In the genomic region with DNA sequence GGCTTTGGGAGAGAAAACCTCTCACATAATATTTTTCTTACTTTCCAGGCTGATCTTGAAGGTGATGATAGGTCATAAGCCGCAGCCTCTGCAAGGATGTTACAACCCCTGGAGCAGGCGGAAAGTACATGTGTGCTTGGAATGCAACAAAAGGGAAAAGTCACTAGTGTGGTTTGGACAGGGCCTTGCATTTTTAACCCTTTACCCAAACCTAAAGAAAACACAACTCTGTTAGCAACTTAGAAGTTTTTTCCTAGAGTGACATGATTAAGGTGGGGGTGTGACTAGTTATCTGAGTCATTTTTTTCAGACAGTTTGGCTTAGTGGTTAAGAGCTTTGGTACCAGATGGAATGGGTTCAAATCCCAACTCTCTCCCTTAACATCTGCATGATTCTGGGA, we compare ENCODE assay signal across 1 cellular context.
TF ChIP-seq lines count a peak whose summit lies in the region.

No MANE protein-coding gene starts in this region.

TF ChIP-seq in SK-N-SH, 30 proteins besides CTCF, POLR2A, EP300 and RAD21 (continued from another document):
- TF ChIP-seq, protein P1, sequence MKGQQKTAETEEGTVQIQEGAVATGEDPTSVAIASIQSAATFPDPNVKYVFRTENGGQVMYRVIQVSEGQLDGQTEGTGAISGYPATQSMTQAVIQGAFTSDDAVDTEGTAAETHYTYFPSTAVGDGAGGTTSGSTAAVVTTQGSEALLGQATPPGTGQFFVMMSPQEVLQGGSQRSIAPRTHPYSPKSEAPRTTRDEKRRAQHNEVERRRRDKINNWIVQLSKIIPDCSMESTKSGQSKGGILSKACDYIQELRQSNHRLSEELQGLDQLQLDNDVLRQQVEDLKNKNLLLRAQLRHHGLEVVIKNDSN (IDR thresholded peaks at IDR 0.05; ENCODE audit: borderline replicate concordance, low read depth), result no peak
- TF ChIP-seq ELF1 (IDR thresholded peaks at IDR 0.05) (no peak), IRF3 (IDR thresholded peaks at IDR 0.05; ENCODE audit: low read depth, low read length) (no peak), RXRA (IDR thresholded peaks at IDR 0.05; ENCODE audit: borderline replicate concordance, low read depth) (peak; percentile 76; the same call in 1 of the 2 replicates), MEF2A (IDR thresholded peaks at IDR 0.05; ENCODE audit: borderline replicate concordance, low read depth) (no peak), FOSL2 (IDR thresholded peaks at IDR 0.05; ENCODE audit: borderline replicate concordance, low read depth) (peak; percentile 54; the same call in 1 of the 2 replicates), FOXM1 (IDR thresholded peaks at IDR 0.05; ENCODE audit: low read depth) (no peak), EZH2phosphoT487 (IDR thresholded peaks at IDR 0.05; ENCODE audit: borderline replicate concordance, low read depth) (no peak), USF2 (IDR thresholded peaks at IDR 0.05; ENCODE audit: borderline replicate concordance, low read depth, low read length) (no peak), REST (IDR thresholded peaks at IDR 0.05; ENCODE audit: low read depth, low read length) (peak; percentile 72; the same call in 1 of the 2 replicates), TEAD4 (IDR thresholded peaks at IDR 0.05; ENCODE audit: borderline replicate concordance, insufficient read depth) (peak; percentile 81; the same call in 1 of the 2 replicates), SIN3A (IDR thresholded peaks at IDR 0.05; ENCODE audit: borderline replicate concordance, low read depth, low read length) (no peak), NFIC (IDR thresholded peaks at IDR 0.05; ENCODE audit: borderline replicate concordance) (peak; percentile 90), MXI1 (IDR thresholded peaks at IDR 0.05; ENCODE audit: low read depth, low read length) (no peak), RCOR1 (IDR thresholded peaks at IDR 0.05; ENCODE audit: low read length) (no peak), GABPA (IDR thresholded peaks at IDR 0.05; ENCODE audit: low read depth) (no peak)
- TF ChIP-seq, protein P2, sequence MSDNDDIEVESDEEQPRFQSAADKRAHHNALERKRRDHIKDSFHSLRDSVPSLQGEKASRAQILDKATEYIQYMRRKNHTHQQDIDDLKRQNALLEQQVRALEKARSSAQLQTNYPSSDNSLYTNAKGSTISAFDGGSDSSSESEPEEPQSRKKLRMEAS (IDR thresholded peaks at IDR 0.05; ENCODE audit: low read depth), result peak; percentile 69
- TF ChIP-seq, protein P3, sequence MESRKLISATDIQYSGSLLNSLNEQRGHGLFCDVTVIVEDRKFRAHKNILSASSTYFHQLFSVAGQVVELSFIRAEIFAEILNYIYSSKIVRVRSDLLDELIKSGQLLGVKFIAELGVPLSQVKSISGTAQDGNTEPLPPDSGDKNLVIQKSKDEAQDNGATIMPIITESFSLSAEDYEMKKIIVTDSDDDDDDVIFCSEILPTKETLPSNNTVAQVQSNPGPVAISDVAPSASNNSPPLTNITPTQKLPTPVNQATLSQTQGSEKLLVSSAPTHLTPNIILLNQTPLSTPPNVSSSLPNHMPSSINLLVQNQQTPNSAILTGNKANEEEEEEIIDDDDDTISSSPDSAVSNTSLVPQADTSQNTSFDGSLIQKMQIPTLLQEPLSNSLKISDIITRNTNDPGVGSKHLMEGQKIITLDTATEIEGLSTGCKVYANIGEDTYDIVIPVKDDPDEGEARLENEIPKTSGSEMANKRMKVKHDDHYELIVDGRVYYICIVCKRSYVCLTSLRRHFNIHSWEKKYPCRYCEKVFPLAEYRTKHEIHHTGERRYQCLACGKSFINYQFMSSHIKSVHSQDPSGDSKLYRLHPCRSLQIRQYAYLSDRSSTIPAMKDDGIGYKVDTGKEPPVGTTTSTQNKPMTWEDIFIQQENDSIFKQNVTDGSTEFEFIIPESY (IDR thresholded peaks at IDR 0.05; ENCODE audit: borderline replicate concordance, low read depth), result no peak
TF ChIP-seq in SK-N-SH: peak in this region for 9.
